ENCODE assay signal across 1 cellular context in the genomic region with DNA sequence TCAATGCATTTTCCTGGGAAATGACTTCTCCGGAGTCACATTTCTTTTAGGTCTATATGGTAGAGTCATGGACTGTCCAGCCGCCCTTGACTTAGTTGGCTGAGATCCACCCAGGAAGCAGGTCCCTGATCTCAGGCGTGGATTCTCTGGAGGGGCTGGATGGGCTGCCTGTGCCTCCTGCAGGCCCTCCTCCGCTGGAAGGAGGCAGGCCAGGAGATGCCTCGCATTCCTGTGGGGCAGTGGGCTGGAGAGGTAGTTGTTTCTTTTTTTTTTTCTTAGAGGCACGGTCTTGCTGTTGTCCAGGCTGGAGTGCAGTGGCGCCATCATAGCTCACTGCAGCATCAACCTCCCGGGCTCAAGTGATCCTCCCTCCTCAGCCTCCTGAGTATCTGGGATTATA.
A peak's percentile ranks its signal among the peaks of the same experiment; 100 is the strongest.
TF ChIP-seq lines count a peak whose summit lies in the region.

No MANE protein-coding gene starts in this region.

TF ChIP-seq in Ishikawa, 13 proteins besides CTCF, POLR2A, EP300 and RAD21 (continued from another document):
- peak; percentile 66; the same call in 1 of the 2 replicates for TF ChIP-seq MAX (IDR thresholded peaks at IDR 0.05)
